25 cellular contexts compared by ENCODE assay signal in genomic region chr15:42984534-42985034, GRCh38.
DNase-seq lines count a peak whose midpoint lies in the region; ATAC-seq and TF ChIP-seq lines count a peak whose summit lies in the region.
"Had no signal": no experiment of that assay in that cellular context is flagged by ENCODE, and none has a peak within 500 bp of the region (broad histone marks: within the 10 kb centered on the region; RNA-seq: fewer than 3 reads in every experiment).

No MANE protein-coding gene starts in this region.

- H3K27me3 Mint-ChIP-seq in H9 (ENCODE audit: low read depth) (no peaks in the 10 kb centered on the region), endodermal cell (ENCODE audit: insufficient read depth) (no peaks in the 10 kb centered on the region), osteocyte (ENCODE audit: unreplicated experiment) (no peaks in the 10 kb centered on the region)
- no peaks in the 10 kb centered on the region for H3K27me3 Mint-ChIP-seq in stimulated activated naive B cell treated with anti-CD40 and anti-IgM and Interleukin-4, amounts not matched to agents 10 μg/mL and 1 μg/mL and 100 μg/mL, for 72 hours
- H3K27me3 Mint-ChIP-seq: stimulated activated memory B cell treated with anti-CD40 and anti-IgM and Interleukin-4, amounts not matched to agents 10 μg/mL and 1 μg/mL and 100 μg/mL, for 72 hours had no signal

- H3K4me1 ChIP-seq in H9 (ENCODE audit: insufficient read depth, low read length) = no peaks in the 10 kb centered on the region
- H3K4me1 ChIP-seq in endodermal cell (ENCODE audit: control insufficient read depth, insufficient read depth, low read length) = no peaks in the 10 kb centered on the region
- H3K4me1 ChIP-seq: body of pancreas, neural progenitor cell had no signal

- H2BK5ac ChIP-seq in H9 (ENCODE audit: insufficient read length, low read length) = no peak overlapping the region

- no peak overlapping the region for H3K9ac ChIP-seq in H9 (ENCODE audit: extremely low read depth, insufficient read length, low read length)
- H3K9ac ChIP-seq in endodermal cell (ENCODE audit: extremely low read depth, low read length, poor library complexity, severe bottlenecking) = no peak overlapping the region
- H3K9ac ChIP-seq: neural progenitor cell had no signal

- H3K36me3 Mint-ChIP-seq in H9 (ENCODE audit: insufficient read depth in 1 of 3, low read depth in 3 of 3) (peaks cover 4 to 40% (median 24%) of the 10 kb centered on the region in 3 experiments), endodermal cell (ENCODE audit: low read depth) (peaks cover 54% of the 10 kb centered on the region), osteocyte (ENCODE audit: unreplicated experiment) (peaks cover 39% of the 10 kb centered on the region)
- H3K36me3 Mint-ChIP-seq in stimulated activated naive B cell treated with anti-CD40 and anti-IgM and Interleukin-4, amounts not matched to agents 10 μg/mL and 1 μg/mL and 100 μg/mL, for 72 hours = peaks cover 29 to 52% of the 10 kb centered on the region in 2 donors

- no peaks in the 10 kb centered on the region for H3K27me3 ChIP-seq in H9 (ENCODE audit: insufficient read depth, low read length)
- no peaks in the 10 kb centered on the region for H3K27me3 ChIP-seq in endodermal cell (ENCODE audit: control insufficient read depth, insufficient read depth, low read length, poor library complexity, severe bottlenecking)
- H3K27me3 ChIP-seq: body of pancreas, neural progenitor cell had no signal

- H4K91ac ChIP-seq in H9 (ENCODE audit: insufficient read length, low read depth, low read length) = no peak overlapping the region

- H3K23ac ChIP-seq in H9 (ENCODE audit: insufficient read length, low read depth, low read length) = no peak overlapping the region

- H3T11ph ChIP-seq in H9 (ENCODE audit: low read length) = no peak overlapping the region

- H3K18ac ChIP-seq in H9 (ENCODE audit: insufficient read length, low read depth, low read length) = no peak overlapping the region

- no peak overlapping the region for H2BK120ac ChIP-seq in H9 (ENCODE audit: low read depth, low read length, poor library complexity, severe bottlenecking)

- DNase-seq in H9 = no peak
- peak; percentile 43 for DNase-seq in RKO (ENCODE audit: low spot score)
- DNase-seq in endodermal cell = no peak
- no peak for DNase-seq in osteocyte (ENCODE audit: extremely low spot score, unreplicated experiment)
- DNase-seq in stimulated activated naive B cell treated with anti-CD40 and anti-IgM and Interleukin-4, amounts not matched to agents 10 μg/mL and 1 μg/mL and 100 μg/mL, for 72 hours = no peak
- no peak for DNase-seq in DMS153 treated with DMSO at 0.1 percent for 48 hours (lab: John Stamatoyannopoulos, UW; ENCODE audit: unreplicated experiment)
- DNase-seq in OCI-M1 (lab: John Stamatoyannopoulos, UW) = no peak
- DNase-seq: activated CD4-positive, alpha-beta T cell treated with anti-CD3 and anti-CD28 coated beads for 4 hours; activated naive CD4-positive, alpha-beta T cell; activated T-cell treated with anti-CD3 and anti-CD28 coated beads, Interleukin-2, amount 50 U/mL, for 4 hours; body of pancreas; EL; foreskin fibroblast; NCI-H1417 treated with DMSO at 0.1 percent for 48 hours; NCI-H2081 treated with DMSO at 0.1 percent for 48 hours; NCI-H345; NCI-H748 treated with DMSO at 0.1 percent for 48 hours; RPMI8226; stimulated activated CD4-positive, alpha-beta T cell treated with anti-CD3 and anti-CD28 coated beads, Interleukin-4, amount 100 ng/mL, for 4 hours had no signal

- H4K20me1 ChIP-seq in H9 (ENCODE audit: control insufficient read depth, insufficient read depth, insufficient read length) = no peaks in the 10 kb centered on the region

- no peak overlapping the region for H2AK5ac ChIP-seq in H9 (ENCODE audit: insufficient read length, low read length)

- H3K79me1 ChIP-seq in H9 (ENCODE audit: insufficient read depth, low read depth, low read length, poor library complexity, severe bottlenecking) = no peaks in the 10 kb centered on the region

- no peaks in the 10 kb centered on the region for H3K79me2 ChIP-seq in H9 (ENCODE audit: insufficient read depth, low read length)

- H3K14ac ChIP-seq in H9 (ENCODE audit: insufficient read depth, low read length) = no peak overlapping the region

- H3K4me3 Mint-ChIP-seq in H9 (no peak overlapping the region), endodermal cell (no peak overlapping the region), osteocyte (ENCODE audit: unreplicated experiment) (no peak overlapping the region)
- H3K4me3 Mint-ChIP-seq in stimulated activated naive B cell treated with anti-CD40 and anti-IgM and Interleukin-4, amounts not matched to agents 10 μg/mL and 1 μg/mL and 100 μg/mL, for 72 hours = no peak overlapping the region
- H3K4me3 Mint-ChIP-seq: activated T-cell treated with anti-CD3 and anti-CD28 coated beads, Interleukin-2, amount 50 U/mL, for 4 hours; neural progenitor cell; stimulated activated memory B cell treated with anti-CD40 and anti-IgM and Interleukin-4, amounts not matched to agents 10 μg/mL and 1 μg/mL and 100 μg/mL, for 72 hours; T-helper 2 cell treated with Interferon-gamma antibody and Interleukin-4, amounts not matched to agents 5 μg/mL and 100 μg/mL, for 36 hours had no signal

- WGBS in H9 (ENCODE audit: extremely low coverage, insufficient read length, low lambda C conversion rate) = no CpG with 5 or more reads among the region's 1 CpG
- WGBS in endodermal cell (ENCODE audit: insufficient coverage in 1 of 2, insufficient read length in 1 of 2), 2 experiments = 100% methylated on average over 1 of the region's 1 CpG

- H2BK15ac ChIP-seq in H9 (ENCODE audit: low read depth, low read length) = no peak overlapping the region

- H3K27ac ChIP-seq in H9 (ENCODE audit: insufficient read length, low read depth, low read length) = no peak overlapping the region
- no peak overlapping the region for H3K27ac ChIP-seq in endodermal cell (ENCODE audit: low read depth, low read length)
- H3K27ac ChIP-seq: body of pancreas, C4-2B, epithelial cell of prostate, neural progenitor cell had no signal

- H3K27ac Mint-ChIP-seq in H9 = no peak overlapping the region
- H3K27ac Mint-ChIP-seq in endodermal cell = no peak overlapping the region
- H3K27ac Mint-ChIP-seq in osteocyte (ENCODE audit: unreplicated experiment) = no peak overlapping the region
- H3K27ac Mint-ChIP-seq in stimulated activated naive B cell treated with anti-CD40 and anti-IgM and Interleukin-4, amounts not matched to agents 10 μg/mL and 1 μg/mL and 100 μg/mL, for 72 hours = no peak overlapping the region
- H3K27ac Mint-ChIP-seq: neural progenitor cell; stimulated activated memory B cell treated with anti-CD40 and anti-IgM and Interleukin-4, amounts not matched to agents 10 μg/mL and 1 μg/mL and 100 μg/mL, for 72 hours; T-helper 2 cell treated with Interferon-gamma antibody and Interleukin-4, amounts not matched to agents 5 μg/mL and 100 μg/mL, for 36 hours had no signal

- peaks cover 59% of the 10 kb centered on the region for H3K36me3 ChIP-seq in endodermal cell (ENCODE audit: control insufficient read depth, insufficient read depth, low read length)

- no peaks in the 10 kb centered on the region for H3K9me3 Mint-ChIP-seq in H9
- no peaks in the 10 kb centered on the region for H3K9me3 Mint-ChIP-seq in endodermal cell
- no peaks in the 10 kb centered on the region for H3K9me3 Mint-ChIP-seq in osteocyte (ENCODE audit: unreplicated experiment)
- H3K9me3 Mint-ChIP-seq in stimulated activated naive B cell treated with anti-CD40 and anti-IgM and Interleukin-4, amounts not matched to agents 10 μg/mL and 1 μg/mL and 100 μg/mL, for 72 hours = no peaks in the 10 kb centered on the region
- H3K9me3 Mint-ChIP-seq: activated T-cell treated with anti-CD3 and anti-CD28 coated beads, Interleukin-2, amount 50 U/mL, for 4 hours; neural progenitor cell; stimulated activated memory B cell treated with anti-CD40 and anti-IgM and Interleukin-4, amounts not matched to agents 10 μg/mL and 1 μg/mL and 100 μg/mL, for 72 hours; T-helper 2 cell treated with Interferon-gamma antibody and Interleukin-4, amounts not matched to agents 5 μg/mL and 100 μg/mL, for 36 hours had no signal

- ATAC-seq in stimulated activated naive B cell treated with anti-CD40 and anti-IgM and Interleukin-4, amounts not matched to agents 10 μg/mL and 1 μg/mL and 100 μg/mL, for 72 hours (replicated peaks) = no peak
- ATAC-seq: activated T-cell treated with anti-CD3 and anti-CD28 coated beads, Interleukin-2, amount 50 U/mL, for 4 hours; body of pancreas; sciatic nerve; stimulated activated memory B cell treated with anti-CD40 and anti-IgM and Interleukin-4, amounts not matched to agents 10 μg/mL and 1 μg/mL and 100 μg/mL, for 72 hours had no signal

- H3K9me3 ChIP-seq in H9 (ENCODE audit: control insufficient read depth, low read depth, low read length) (no peaks in the 10 kb centered on the region), endodermal cell (ENCODE audit: control insufficient read depth, low read length) (no peaks in the 10 kb centered on the region)
- H3K9me3 ChIP-seq: body of pancreas had no signal

- H3K4ac ChIP-seq in H9 (ENCODE audit: low read depth, low read length) = no peak overlapping the region

- H4K8ac ChIP-seq in H9 (replicated peaks; ENCODE audit: insufficient read length, low read depth, low read length) = no peak overlapping the region

- no peak overlapping the region for H2BK12ac ChIP-seq in H9 (ENCODE audit: insufficient read length, low read depth, low read length)

- H3K23me2 ChIP-seq in H9 (ENCODE audit: insufficient read length, low read depth, low read length, poor library complexity, severe bottlenecking) = no peaks in the 10 kb centered on the region

- TF ChIP-seq CTCF in H9 (conservative IDR thresholded peaks at IDR 0.05) (0 out of 3 replicates have a peak, but pooled peaks have one; percentile 27), endodermal cell (conservative IDR thresholded peaks at IDR 0.05) (peak; percentile 46), osteocyte (IDR thresholded peaks at IDR 0.05) (peak; percentile 14)

- H3K4me1 Mint-ChIP-seq in H9 (no peaks in the 10 kb centered on the region), endodermal cell (no peaks in the 10 kb centered on the region), osteocyte (ENCODE audit: unreplicated experiment) (no peaks in the 10 kb centered on the region)
- no peaks in the 10 kb centered on the region for H3K4me1 Mint-ChIP-seq in stimulated activated naive B cell treated with anti-CD40 and anti-IgM and Interleukin-4, amounts not matched to agents 10 μg/mL and 1 μg/mL and 100 μg/mL, for 72 hours
- H3K4me1 Mint-ChIP-seq: neural progenitor cell; stimulated activated memory B cell treated with anti-CD40 and anti-IgM and Interleukin-4, amounts not matched to agents 10 μg/mL and 1 μg/mL and 100 μg/mL, for 72 hours had no signal

- no peak overlapping the region for H3K4me2 ChIP-seq in H9 (ENCODE audit: insufficient read depth, insufficient read length, low read length)
- H3K4me2 ChIP-seq: neural progenitor cell had no signal

- no peak overlapping the region for H3K4me3 ChIP-seq in endodermal cell (ENCODE audit: low read length)
- H3K4me3 ChIP-seq: body of pancreas, neural progenitor cell had no signal

- H4K5ac ChIP-seq in H9 (ENCODE audit: insufficient read length, low read depth, low read length) = no peak overlapping the region

- no peak overlapping the region for H2AFZ ChIP-seq in H9 (ENCODE audit: low read length)
- H2AFZ ChIP-seq: neural progenitor cell had no signal

- no peak overlapping the region for H3K56ac ChIP-seq in H9 (ENCODE audit: insufficient read length, low read depth, low read length)

- no peak overlapping the region for H2BK20ac ChIP-seq in H9 (ENCODE audit: low read depth, low read length, poor library complexity, severe bottlenecking)
